10 cellular contexts compared by ENCODE assay signal in genomic region chr22:38017272-38017920, GRCh38. TPM values are rescaled to one million over a fixed set of nuclear protein-coding genes. Genes with fewer than 3 reads are reported as not detected.
DNase-seq lines count a peak whose midpoint lies in the region; ATAC-seq and TF ChIP-seq lines count a peak whose summit lies in the region.
"Had no signal": no experiment of that assay in that cellular context is flagged by ENCODE, and none has a peak within 500 bp of the region (broad histone marks: within the 10 kb centered on the region; RNA-seq: fewer than 3 reads in every experiment).

No MANE protein-coding gene starts in this region.

- no peak overlapping the region for H3K4me3 Mint-ChIP-seq in activated T-helper 2 cell treated with anti-CD3 and anti-CD28 coated beads, Interferon-gamma antibody, Interleukin-2, Interleukin-4, amounts not matched to agents 10 μg/mL and 5 μg/mL and 100 μg/mL, durations not matched to agents 14 hours and 24 hours and 36 hours (ENCODE audit: low read depth)

- DNase-seq in Daoy (ENCODE audit: low read depth) (peak; percentile 58), pons (ENCODE audit: low spot score) (peak; percentile 91), germinal center (ENCODE audit: low spot score) (no peak)
- DNase-seq in activated T-helper 2 cell treated with anti-CD3 and anti-CD28 coated beads, Interferon-gamma antibody, Interleukin-2, Interleukin-4, amounts not matched to agents 10 μg/mL and 5 μg/mL and 100 μg/mL, durations not matched to agents 14 hours and 24 hours and 36 hours (ENCODE audit: low spot score): no peak

- no peak overlapping the region for H3K27ac Mint-ChIP-seq in activated T-helper 2 cell treated with anti-CD3 and anti-CD28 coated beads, Interferon-gamma antibody, Interleukin-2, Interleukin-4, amounts not matched to agents 10 μg/mL and 5 μg/mL and 100 μg/mL, durations not matched to agents 14 hours and 24 hours and 36 hours

- no peaks in the 10 kb centered on the region for H3K36me3 ChIP-seq in gastroesophageal sphincter

- ATAC-seq in gastroesophageal sphincter: peak; percentile 80
- ATAC-seq in HG03442 (IDR thresholded peaks at IDR 0.05; ENCODE audit: unreplicated experiment): no peak
- ATAC-seq in HG02759 (IDR thresholded peaks at IDR 0.05; ENCODE audit: unreplicated experiment): no peak

- 0 to 15% methylated on average over 1 to 2 of the region's 7 CpGs for WGBS in gastroesophageal sphincter (ENCODE audit: low coverage in 1 of 2), 2 donors

- H3K4me3 ChIP-seq in gastroesophageal sphincter: no peak overlapping the region

- no peaks in the 10 kb centered on the region for H3K4me1 Mint-ChIP-seq in activated T-helper 2 cell treated with anti-CD3 and anti-CD28 coated beads, Interferon-gamma antibody, Interleukin-2, Interleukin-4, amounts not matched to agents 10 μg/mL and 5 μg/mL and 100 μg/mL, durations not matched to agents 14 hours and 24 hours and 36 hours (ENCODE audit: low read depth)

- H3K27me3 ChIP-seq in gastroesophageal sphincter: no peaks in the 10 kb centered on the region

- H3K36me3 Mint-ChIP-seq in activated T-helper 2 cell treated with anti-CD3 and anti-CD28 coated beads, Interferon-gamma antibody, Interleukin-2, Interleukin-4, amounts not matched to agents 10 μg/mL and 5 μg/mL and 100 μg/mL, durations not matched to agents 14 hours and 24 hours and 36 hours (ENCODE audit: low read depth): no peaks in the 10 kb centered on the region

- TF ChIP-seq CTCF in VCaP (conservative IDR thresholded peaks at IDR 0.05): no peak
- TF ChIP-seq CTCF in gastroesophageal sphincter (IDR thresholded peaks at IDR 0.05): no peak

- intact Hi-C loops in activated T-helper 2 cell treated with anti-CD3 and anti-CD28 coated beads, Interferon-gamma antibody, Interleukin-2, Interleukin-4, amounts not matched to agents 10 μg/mL and 5 μg/mL and 100 μg/mL, durations not matched to agents 14 hours and 24 hours and 36 hours (cut with micrococcal nuclease): no loop called here

- H3K27ac ChIP-seq in VCaP: peak overlapping the region; percentile 86
- H3K27ac ChIP-seq in gastroesophageal sphincter: peak overlapping the region in 3 of 4 donors; percentile 56 to 79 (median 71)

- no peaks in the 10 kb centered on the region for H3K9me3 ChIP-seq in gastroesophageal sphincter

- TF ChIP-seq POLR2A in gastroesophageal sphincter (IDR thresholded peaks at IDR 0.05): no peak

- no peak for TF ChIP-seq EP300 in gastroesophageal sphincter (IDR thresholded peaks at IDR 0.05)

- no peaks in the 10 kb centered on the region for H3K27me3 Mint-ChIP-seq in activated T-helper 2 cell treated with anti-CD3 and anti-CD28 coated beads, Interferon-gamma antibody, Interleukin-2, Interleukin-4, amounts not matched to agents 10 μg/mL and 5 μg/mL and 100 μg/mL, durations not matched to agents 14 hours and 24 hours and 36 hours (ENCODE audit: low read depth)

- no peaks in the 10 kb centered on the region for H3K9me3 Mint-ChIP-seq in activated T-helper 2 cell treated with anti-CD3 and anti-CD28 coated beads, Interferon-gamma antibody, Interleukin-2, Interleukin-4, amounts not matched to agents 10 μg/mL and 5 μg/mL and 100 μg/mL, durations not matched to agents 14 hours and 24 hours and 36 hours

- peaks cover 0 to 26% (median 7%) of the 10 kb centered on the region in 3 donors for H3K4me1 ChIP-seq in gastroesophageal sphincter

RNA-seq across cellular contexts. Expression of gene SOX10, which starts 33.0 kb away (rescaled TPM):
- not detected in 2 replicates for total RNA-seq in Daoy (2014; rRNA removed; shearing (Covaris generic))
- 10 to 100 TPM in 1 of 4 donors, 1 to 10 TPM in 3; 6.9 to 16.0 (median 9.2) TPM for total RNA-seq in gastroesophageal sphincter
- not detected in 2 replicates for total RNA-seq in activated T-helper 2 cell treated with anti-CD3 and anti-CD28 coated beads, Interferon-gamma antibody, Interleukin-2, Interleukin-4, amounts not matched to agents 10 μg/mL and 5 μg/mL and 100 μg/mL, durations not matched to agents 14 hours and 24 hours and 36 hours
- total RNA-seq: HT1080, myocyte had no signal

RNA-seq across cellular contexts. Expression of gene PICK1, which starts 39.8 kb away (rescaled TPM):
- 19.4 and 28.8 TPM in 2 replicates for total RNA-seq in Daoy (2014; rRNA removed; shearing (Covaris generic))
- total RNA-seq in gastroesophageal sphincter: 10 to 100 TPM; 20.3 to 35.3 (median 25.7) TPM
- 9.1 and 9.5 TPM in 2 replicates for total RNA-seq in activated T-helper 2 cell treated with anti-CD3 and anti-CD28 coated beads, Interferon-gamma antibody, Interleukin-2, Interleukin-4, amounts not matched to agents 10 μg/mL and 5 μg/mL and 100 μg/mL, durations not matched to agents 14 hours and 24 hours and 36 hours

Comparison
In these comparisons a context has a peak if more than half of its experiments do, and no peak if none do; other contexts are left out.
1. DNase-seq: peak in Daoy (single experiment) and pons (single experiment); none in germinal center (single experiment) and activated T-helper 2 cell treated with anti-CD3 and anti-CD28 coated beads, Interferon-gamma antibody, Interleukin-2, Interleukin-4, amounts not matched to agents 10 μg/mL and 5 μg/mL and 100 μg/mL, durations not matched to agents 14 hours and 24 hours and 36 hours (single experiment).